In the genomic region with DNA sequence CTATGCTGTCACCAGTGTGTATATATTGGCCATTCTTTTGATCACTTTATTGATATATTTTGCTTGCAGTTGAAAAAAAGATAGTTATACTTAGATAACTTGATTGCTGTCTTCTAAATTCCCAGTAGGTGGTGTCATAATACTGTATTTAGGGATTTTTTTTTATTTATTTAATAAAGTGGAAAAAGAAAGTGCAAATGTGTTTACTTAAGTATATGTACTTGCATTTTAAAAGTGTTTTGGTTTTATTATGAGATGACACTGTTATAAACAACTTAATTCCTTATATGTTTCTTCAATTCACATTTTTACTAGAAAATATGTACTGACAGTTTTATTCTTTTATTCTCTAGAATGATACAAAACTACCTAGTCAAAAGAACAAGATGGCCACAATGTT, we compare ENCODE assay signal across 10 cellular contexts.
A peak's percentile ranks its signal among the peaks of the same experiment; 100 is the strongest.
DNase-seq lines count a peak whose midpoint lies in the region; ATAC-seq and TF ChIP-seq lines count a peak whose summit lies in the region.
"Had no signal": no experiment of that assay in that cellular context is flagged by ENCODE, and none has a peak within 500 bp of the region (broad histone marks: within the 10 kb centered on the region; RNA-seq: fewer than 3 reads in every experiment).

No MANE protein-coding gene starts in this region.

- H3K27ac ChIP-seq in VCaP, result 0 out of 2 replicates have a peak overlapping the region, but pooled peaks have one; percentile 8
- no peak overlapping the region for H3K27ac ChIP-seq in CD8-positive, alpha-beta memory T cell (ENCODE audit: low read depth, low read length)

- peaks cover 0 to 8% (median 0%) of the 10 kb centered on the region in 3 donors for H3K36me3 Mint-ChIP-seq in CD8-positive, alpha-beta memory T cell

- no peaks in the 10 kb centered on the region for H3K9me3 ChIP-seq in CD8-positive, alpha-beta memory T cell (ENCODE audit: low read length)

- H3K4me1 Mint-ChIP-seq in CD8-positive, alpha-beta memory T cell, result no peaks in the 10 kb centered on the region

- CTCF ChIA-PET in AG04449 (lab: Yijun Ruan, JAX), result interaction anchor here (0.8 to 1.3 kb wide), 4 partner anchors 14 to 1499 kb away, joined by 3 to 4 read pairs (median 3); no protein-coding TSS in a partner anchor
- CTCF ChIA-PET in CD8-positive, alpha-beta memory T cell (lab: Charles Lee), result no interaction called here

- TF ChIP-seq CTCF in AG04449 (IDR thresholded peaks at IDR 0.05; ENCODE audit: insufficient read depth, low read length, missing control alignments), result peak; percentile 7
- TF ChIP-seq CTCF in HFF-Myc (IDR thresholded peaks at IDR 0.05; ENCODE audit: low read depth, low read length, missing control alignments), result peak; percentile 3
- peak; percentile 84 for TF ChIP-seq CTCF in VCaP (conservative IDR thresholded peaks at IDR 0.05)

- POLR2A ChIA-PET in AG04449 (lab: Yijun Ruan, JAX), result no interaction called here
- POLR2A ChIA-PET in CD8-positive, alpha-beta memory T cell (lab: Charles Lee), result no interaction called here

- H3K4me1 ChIP-seq in CD8-positive, alpha-beta memory T cell (ENCODE audit: insufficient read depth, low read length), result no peaks in the 10 kb centered on the region

- peaks cover 0 to 3% of the 10 kb centered on the region in 2 donors for H3K27me3 Mint-ChIP-seq in CD8-positive, alpha-beta memory T cell

- H3K4me3 Mint-ChIP-seq in CD8-positive, alpha-beta memory T cell, result no peak overlapping the region

- H3K27me3 ChIP-seq in CD8-positive, alpha-beta memory T cell (ENCODE audit: insufficient read depth, low read length, poor library complexity, severe bottlenecking), result no peaks in the 10 kb centered on the region

- no peak overlapping the region for H3K4me3 ChIP-seq in AG04449 (ENCODE audit: low read depth, low read length)
- H3K4me3 ChIP-seq in HFF-Myc (replicated peaks; ENCODE audit: low read depth, low read length), result no peak overlapping the region
- H3K4me3 ChIP-seq in CD8-positive, alpha-beta memory T cell (ENCODE audit: low read length), result no peak overlapping the region

- H3K36me3 ChIP-seq in CD8-positive, alpha-beta memory T cell (ENCODE audit: insufficient read depth, low read length), result no peaks in the 10 kb centered on the region

- DNase-seq in AG04449 (ENCODE audit: low read depth, low spot score), result no peak
- DNase-seq in HFF-Myc (ENCODE audit: extremely low read depth, low read depth), result no peak
- DNase-seq in kidney glomerular epithelial cell (lab: John Stamatoyannopoulos, UW), result peak; percentile 65
- no peak for DNase-seq in HUDEP-2 (lab: John Stamatoyannopoulos, UW; ENCODE audit: unreplicated experiment in 76 of 76)
- DNase-seq in CD8-positive, alpha-beta memory T cell, result no peak
- no peak for DNase-seq in occipital lobe (lab: John Stamatoyannopoulos, UW)
- DNase-seq: NK-92 treated with Interleukin-12 subunit alpha and Interleukin-12 subunit beta, amount 100 ng/mL, for 24 hours; stimulated activated CD4-positive, alpha-beta T cell treated with anti-CD3 and anti-CD28 coated beads, Interleukin-4, amount 100 ng/mL, for 24 hours had no signal

- H3K27ac Mint-ChIP-seq in CD8-positive, alpha-beta memory T cell, result no peak overlapping the region

- ATAC-seq in GM18867 (IDR thresholded peaks at IDR 0.05; ENCODE audit: unreplicated experiment), result no peak

- H3K9me3 Mint-ChIP-seq in CD8-positive, alpha-beta memory T cell, result peaks cover 0 to 15% (median 9%) of the 10 kb centered on the region in 5 donors

Comparison
In these comparisons a context has a peak if more than half of its experiments do, and no peak if none do; other contexts are left out.
1. CTCF ChIP-seq: peak in every context shown above with its lines; median percentile 84 in VCaP; 7 in AG04449; 3 in HFF-Myc.